1 cellular context compared by ENCODE assay signal in the genomic region with DNA sequence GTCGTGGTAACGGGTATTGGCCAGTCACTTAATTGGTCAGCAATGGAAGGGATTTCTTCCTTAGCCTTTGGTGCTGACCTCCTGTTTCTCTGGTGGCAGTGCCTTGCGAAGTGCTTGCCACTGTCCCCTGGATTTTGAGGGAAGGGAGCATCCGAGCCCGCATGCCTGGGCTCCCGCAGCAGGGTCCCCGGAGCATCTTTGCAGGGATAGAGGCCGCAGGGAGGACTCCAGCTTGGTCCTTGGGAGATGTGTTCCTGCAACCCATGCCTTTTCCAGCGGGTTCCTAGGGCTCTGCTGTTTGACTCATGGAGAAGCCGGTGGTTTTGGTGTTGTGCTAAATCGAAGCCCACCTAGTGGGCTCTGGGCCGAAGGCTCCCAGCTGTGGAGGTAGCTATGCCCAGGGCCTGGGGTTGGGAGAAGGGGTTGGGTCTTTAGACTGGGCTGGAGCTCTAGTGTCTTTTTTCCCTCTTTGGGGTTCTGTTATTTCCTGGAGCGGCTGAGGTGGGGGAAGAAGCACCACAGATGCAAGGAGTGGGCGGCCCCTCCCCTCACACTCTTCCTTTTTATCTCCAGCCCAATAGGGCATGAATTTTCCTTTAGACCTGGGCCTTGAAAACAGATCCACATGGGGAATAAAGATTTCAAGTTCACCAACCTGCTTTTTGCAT.
TF ChIP-seq lines count a peak whose summit lies in the region.

No MANE protein-coding gene starts in this region.

TF ChIP-seq in IMR-90, 13 proteins besides CTCF, POLR2A, EP300 and RAD21:
- TF ChIP-seq MAZ (IDR thresholded peaks at IDR 0.05; ENCODE audit: borderline replicate concordance, low read depth, low read length) (no peak), MXI1 (IDR thresholded peaks at IDR 0.05; ENCODE audit: borderline replicate concordance, low read depth, low read length) (no peak), FOS (IDR thresholded peaks at IDR 0.05; ENCODE audit: low read depth, low read length) (no peak), CEBPB (IDR thresholded peaks at IDR 0.05; ENCODE audit: low read depth, low read length) (no peak), RFX5 (IDR thresholded peaks at IDR 0.05; ENCODE audit: low read depth, low read length) (no peak), BHLHE40 (IDR thresholded peaks at IDR 0.05; ENCODE audit: low read depth, low read length) (no peak), CHD1 (IDR thresholded peaks at IDR 0.05; ENCODE audit: low read depth, low read length) (no peak), RCOR1 (IDR thresholded peaks at IDR 0.05; ENCODE audit: insufficient replicate concordance, low read length) (no peak), MAFK (IDR thresholded peaks at IDR 0.05; ENCODE audit: low read depth, low read length) (no peak), NFE2L2 (IDR thresholded peaks at IDR 0.05; ENCODE audit: low read depth, low read length) (no peak), SMC3 (IDR thresholded peaks at IDR 0.05; ENCODE audit: low read depth, low read length) (no peak)
- TF ChIP-seq, protein P1, sequence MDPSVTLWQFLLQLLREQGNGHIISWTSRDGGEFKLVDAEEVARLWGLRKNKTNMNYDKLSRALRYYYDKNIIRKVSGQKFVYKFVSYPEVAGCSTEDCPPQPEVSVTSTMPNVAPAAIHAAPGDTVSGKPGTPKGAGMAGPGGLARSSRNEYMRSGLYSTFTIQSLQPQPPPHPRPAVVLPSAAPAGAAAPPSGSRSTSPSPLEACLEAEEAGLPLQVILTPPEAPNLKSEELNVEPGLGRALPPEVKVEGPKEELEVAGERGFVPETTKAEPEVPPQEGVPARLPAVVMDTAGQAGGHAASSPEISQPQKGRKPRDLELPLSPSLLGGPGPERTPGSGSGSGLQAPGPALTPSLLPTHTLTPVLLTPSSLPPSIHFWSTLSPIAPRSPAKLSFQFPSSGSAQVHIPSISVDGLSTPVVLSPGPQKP (IDR thresholded peaks at IDR 0.05; ENCODE audit: borderline replicate concordance, low read depth, low read length) = no peak
- TF ChIP-seq, protein P2, sequence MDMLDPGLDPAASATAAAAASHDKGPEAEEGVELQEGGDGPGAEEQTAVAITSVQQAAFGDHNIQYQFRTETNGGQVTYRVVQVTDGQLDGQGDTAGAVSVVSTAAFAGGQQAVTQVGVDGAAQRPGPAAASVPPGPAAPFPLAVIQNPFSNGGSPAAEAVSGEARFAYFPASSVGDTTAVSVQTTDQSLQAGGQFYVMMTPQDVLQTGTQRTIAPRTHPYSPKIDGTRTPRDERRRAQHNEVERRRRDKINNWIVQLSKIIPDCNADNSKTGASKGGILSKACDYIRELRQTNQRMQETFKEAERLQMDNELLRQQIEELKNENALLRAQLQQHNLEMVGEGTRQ (IDR thresholded peaks at IDR 0.05; ENCODE audit: low read depth, low read length) = no peak
